8 cellular contexts compared by ENCODE assay signal in genomic region chr22:31556627-31557203, GRCh38.
DNase-seq lines count a peak whose midpoint lies in the region; TF ChIP-seq lines count a peak whose summit lies in the region.

No MANE protein-coding gene starts in this region.

- no peaks in the 10 kb centered on the region for H3K4me1 ChIP-seq in fibroblast of lung (ENCODE audit: control insufficient read depth, extremely low read depth, insufficient read depth, low read length)
- no peaks in the 10 kb centered on the region for H3K4me1 ChIP-seq in ovary (ENCODE audit: insufficient read depth)

- peak; percentile 48; the same call in 1 of the 2 replicates for TF ChIP-seq CTCF in GM12875 (IDR thresholded peaks at IDR 0.05; ENCODE audit: borderline replicate concordance, insufficient read depth, low read depth, low read length)
- TF ChIP-seq CTCF in fibroblast of lung (conservative IDR thresholded peaks at IDR 0.05 in 1 of 2, IDR thresholded peaks at IDR 0.05 in 1 of 2; ENCODE audit: low read depth in 1 of 2, low read length in 2 of 2): peak; percentile 69 to 77
- peak in 2 of 3 donors; percentile 13 to 42 for TF ChIP-seq CTCF in ovary (IDR thresholded peaks at IDR 0.05)
- TF ChIP-seq CTCF in GM13976 (IDR thresholded peaks at IDR 0.05; ENCODE audit: borderline replicate concordance, control extremely low read depth, extremely low read depth, insufficient read depth, missing control alignments): no peak

- H2AFZ ChIP-seq in fibroblast of lung (ENCODE audit: low read length): no peak overlapping the region

- 71 to 72% (median 72%) methylated on average over 9 of the region's 9 CpGs for WGBS in ovary, 3 donors

- H3K27ac ChIP-seq in fibroblast of lung (ENCODE audit: insufficient read depth, low read length) (no peak overlapping the region), ovary (no peak overlapping the region)

- H3K9me3 ChIP-seq in fibroblast of lung (ENCODE audit: control insufficient read depth, insufficient read depth, low read depth, low read length) (no peaks in the 10 kb centered on the region), ovary (no peaks in the 10 kb centered on the region)

- intact Hi-C loops in ovary (cut with DNase I): loop anchor here in 3 of 4 donors (5.0 kb wide), 1 partner anchor 76 kb away; no protein-coding TSS in a partner anchor

- no peaks in the 10 kb centered on the region for H3K79me2 ChIP-seq in fibroblast of lung (ENCODE audit: control insufficient read depth, insufficient read depth, low read length)

- no peak overlapping the region for H3K9ac ChIP-seq in fibroblast of lung (ENCODE audit: insufficient read depth, low read length)

- peak; percentile 29 for DNase-seq in CD1c-positive myeloid dendritic cell (ENCODE audit: extremely low spot score)
- DNase-seq in RPMI7951 (ENCODE audit: low read depth): peak; percentile 38
- peak; percentile 20 to 57 for DNase-seq in fibroblast of lung (ENCODE audit: low read depth in 2 of 2)
- DNase-seq in ovary: no peak
- DNase-seq in SKM-1 treated with dmso at 0.1 percent for 144 hours (lab: John Stamatoyannopoulos, UW; ENCODE audit: unreplicated experiment): no peak
- no peak for DNase-seq in GM13976 (ENCODE audit: low spot score)
- DNase-seq in activated CD8-positive, alpha-beta memory T cell treated with anti-CD3 and anti-CD28 coated beads for 24 hours: no peak

- H3K4me3 ChIP-seq in GM12875 (ENCODE audit: low read depth, low read length): no peak overlapping the region
- no peak overlapping the region for H3K4me3 ChIP-seq in fibroblast of lung (replicated peaks in 1 of 4; ENCODE audit: control extremely low read depth in 1 of 4, insufficient read depth in 1 of 4, low read depth in 3 of 4, low read length in 4 of 4)
- H3K4me3 ChIP-seq in ovary: no peak overlapping the region

- H3K36me3 ChIP-seq in fibroblast of lung (ENCODE audit: control insufficient read depth, insufficient read depth, low read length) (no peaks in the 10 kb centered on the region), ovary (no peaks in the 10 kb centered on the region)

- no peaks in the 10 kb centered on the region for H4K20me1 ChIP-seq in fibroblast of lung (ENCODE audit: control insufficient read depth, extremely low read depth, insufficient read depth, low read length)

- in situ Hi-C loops in GM13976 (cut with MboI; ENCODE audit: low sequenced_read_pairs, unreplicated experiment): no loop called here

- TF ChIP-seq POLR2A in ovary (IDR thresholded peaks at IDR 0.05): no peak

- H3K27me3 ChIP-seq in fibroblast of lung (ENCODE audit: control insufficient read depth, insufficient read depth, low read length) (no peaks in the 10 kb centered on the region), ovary (no peaks in the 10 kb centered on the region)

- no peak for TF ChIP-seq EP300 in ovary (IDR thresholded peaks at IDR 0.05)

- no peak overlapping the region for H3K4me2 ChIP-seq in fibroblast of lung (ENCODE audit: extremely low read depth, insufficient read depth, low read length)

Comparison
In these comparisons a context has a peak if more than half of its experiments do, and no peak if none do; other contexts are left out.
1. DNase-seq: peak in CD1c-positive myeloid dendritic cell (single experiment), RPMI7951 (single experiment) and fibroblast of lung (2 of 2); none in ovary (0 of 5), SKM-1 treated with dmso at 0.1 percent for 144 hours (single experiment), GM13976 (single experiment) and activated CD8-positive, alpha-beta memory T cell treated with anti-CD3 and anti-CD28 coated beads for 24 hours (single experiment).